In the genomic region with DNA sequence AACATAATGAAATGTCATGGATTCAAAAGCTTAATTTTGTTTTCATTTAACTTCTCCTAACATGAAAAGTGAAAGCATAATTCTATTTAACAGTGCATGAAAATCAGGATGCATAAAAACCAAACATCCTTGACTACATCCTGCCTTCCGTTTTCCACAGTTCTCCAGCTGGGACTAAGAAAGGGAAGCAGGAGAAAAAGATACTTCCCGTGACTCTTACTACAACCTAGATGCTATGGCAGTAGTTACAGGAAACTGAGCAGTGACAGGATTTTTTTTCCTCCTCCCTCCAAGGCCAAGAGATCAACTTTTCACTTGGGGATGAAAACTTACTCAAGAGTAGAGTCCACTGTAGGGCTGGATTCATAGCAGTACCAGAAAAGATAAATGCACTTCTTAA, we compare ENCODE assay signal across 1 cellular context.
TF ChIP-seq lines count a peak whose summit lies in the region.

No MANE protein-coding gene starts in this region.

TF ChIP-seq in IMR-90, 13 proteins besides CTCF, POLR2A, EP300 and RAD21:
- TF ChIP-seq CEBPB (IDR thresholded peaks at IDR 0.05; ENCODE audit: low read depth, low read length) (no peak), RFX5 (IDR thresholded peaks at IDR 0.05; ENCODE audit: low read depth, low read length) (no peak), MAFK (IDR thresholded peaks at IDR 0.05; ENCODE audit: low read depth, low read length) (no peak), BHLHE40 (IDR thresholded peaks at IDR 0.05; ENCODE audit: low read depth, low read length) (no peak), NFE2L2 (IDR thresholded peaks at IDR 0.05; ENCODE audit: low read depth, low read length) (no peak), CHD1 (IDR thresholded peaks at IDR 0.05; ENCODE audit: low read depth, low read length) (no peak), FOS (IDR thresholded peaks at IDR 0.05; ENCODE audit: low read depth, low read length) (no peak), RCOR1 (IDR thresholded peaks at IDR 0.05; ENCODE audit: insufficient replicate concordance, low read length) (no peak), MAZ (IDR thresholded peaks at IDR 0.05; ENCODE audit: borderline replicate concordance, low read depth, low read length) (no peak), MXI1 (IDR thresholded peaks at IDR 0.05; ENCODE audit: borderline replicate concordance, low read depth, low read length) (no peak), SMC3 (IDR thresholded peaks at IDR 0.05; ENCODE audit: low read depth, low read length) (no peak)
- TF ChIP-seq, protein P1, sequence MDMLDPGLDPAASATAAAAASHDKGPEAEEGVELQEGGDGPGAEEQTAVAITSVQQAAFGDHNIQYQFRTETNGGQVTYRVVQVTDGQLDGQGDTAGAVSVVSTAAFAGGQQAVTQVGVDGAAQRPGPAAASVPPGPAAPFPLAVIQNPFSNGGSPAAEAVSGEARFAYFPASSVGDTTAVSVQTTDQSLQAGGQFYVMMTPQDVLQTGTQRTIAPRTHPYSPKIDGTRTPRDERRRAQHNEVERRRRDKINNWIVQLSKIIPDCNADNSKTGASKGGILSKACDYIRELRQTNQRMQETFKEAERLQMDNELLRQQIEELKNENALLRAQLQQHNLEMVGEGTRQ (IDR thresholded peaks at IDR 0.05; ENCODE audit: low read depth, low read length), result no peak
- TF ChIP-seq, protein P2, sequence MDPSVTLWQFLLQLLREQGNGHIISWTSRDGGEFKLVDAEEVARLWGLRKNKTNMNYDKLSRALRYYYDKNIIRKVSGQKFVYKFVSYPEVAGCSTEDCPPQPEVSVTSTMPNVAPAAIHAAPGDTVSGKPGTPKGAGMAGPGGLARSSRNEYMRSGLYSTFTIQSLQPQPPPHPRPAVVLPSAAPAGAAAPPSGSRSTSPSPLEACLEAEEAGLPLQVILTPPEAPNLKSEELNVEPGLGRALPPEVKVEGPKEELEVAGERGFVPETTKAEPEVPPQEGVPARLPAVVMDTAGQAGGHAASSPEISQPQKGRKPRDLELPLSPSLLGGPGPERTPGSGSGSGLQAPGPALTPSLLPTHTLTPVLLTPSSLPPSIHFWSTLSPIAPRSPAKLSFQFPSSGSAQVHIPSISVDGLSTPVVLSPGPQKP (IDR thresholded peaks at IDR 0.05; ENCODE audit: borderline replicate concordance, low read depth, low read length), result no peak
